Comparison of ENCODE assay signal across 16 cellular contexts in the genomic region with DNA sequence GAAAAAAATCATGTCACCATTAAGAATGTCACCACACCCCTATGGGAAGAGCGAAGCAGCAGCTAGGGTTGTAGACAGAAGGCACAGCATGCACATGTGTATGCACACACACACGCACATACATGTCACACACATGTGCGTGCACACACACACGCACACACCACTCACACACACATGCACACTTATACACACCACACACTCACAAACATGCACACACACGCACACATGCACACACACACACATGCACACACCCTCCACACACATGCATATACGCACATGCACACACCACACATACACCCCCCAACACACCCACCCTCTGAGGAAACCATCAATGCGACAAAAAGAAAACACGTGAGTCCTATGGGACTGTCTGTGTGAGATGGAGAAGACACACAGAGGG.
DNase-seq lines count a peak whose midpoint lies in the region; ATAC-seq and TF ChIP-seq lines count a peak whose summit lies in the region.
"Had no signal": no experiment of that assay in that cellular context is flagged by ENCODE, and none has a peak within 500 bp of the region (broad histone marks: within the 10 kb centered on the region; RNA-seq: fewer than 3 reads in every experiment).

No MANE protein-coding gene starts in this region.

- H3K4me1 Mint-ChIP-seq in H9 (peaks cover 0 to 4% of the 10 kb centered on the region in 2 experiments; a peak in 2 of 4 replicates), WTC11 (peaks cover 3% of the 10 kb centered on the region; the same call in 1 of the 2 replicates)

- H2BK12ac ChIP-seq in H9 (ENCODE audit: insufficient read length, low read depth, low read length) (no peak overlapping the region), neuronal stem cell (ENCODE audit: low read length) (no peak overlapping the region)

- peak overlapping the region in 1 of 3 experiments; percentile 68; a peak in 2 of 7 replicates for H3K27ac Mint-ChIP-seq in H9
- H3K27ac Mint-ChIP-seq in WTC11 = peak overlapping the region; percentile 10; the same call in 1 of the 2 replicates
- H3K27ac Mint-ChIP-seq: CD4-positive, alpha-beta T cell had no signal

- H3K36me3 Mint-ChIP-seq in H9 (ENCODE audit: insufficient read depth in 1 of 3, low read depth in 3 of 3) (no peaks in the 10 kb centered on the region), WTC11 (no peaks in the 10 kb centered on the region)

- peaks cover 3% of the 10 kb centered on the region for H3K23me2 ChIP-seq in H9 (ENCODE audit: insufficient read length, low read depth, low read length, poor library complexity, severe bottlenecking)

- H3K18ac ChIP-seq in H9 (ENCODE audit: insufficient read length, low read depth, low read length) (peak overlapping the region; percentile 38), neuronal stem cell (ENCODE audit: low read length) (no peak overlapping the region)

- TF ChIP-seq CTCF in H9 (conservative IDR thresholded peaks at IDR 0.05) (no peak), WTC11 (IDR thresholded peaks at IDR 0.05) (no peak), brain microvascular endothelial cell (IDR thresholded peaks at IDR 0.05; ENCODE audit: low read depth, low read length, missing control alignments) (no peak)

- CTCF ChIA-PET in WTC11 (lab: Charles Lee) = interaction anchor here (0.9 to 1.3 kb wide), 2 partner anchors 112 to 121 kb away, joined by 3 to 5 read pairs; no protein-coding TSS in a partner anchor

- H3K27me3 Mint-ChIP-seq in H9 (ENCODE audit: low read depth) (peaks cover 15% of the 10 kb centered on the region), WTC11 (ENCODE audit: low read depth) (no peaks in the 10 kb centered on the region)

- H2BK20ac ChIP-seq in H9 (ENCODE audit: low read depth, low read length, poor library complexity, severe bottlenecking) = no peak overlapping the region

- no peak overlapping the region for H3K4me3 Mint-ChIP-seq in H9
- H3K4me3 Mint-ChIP-seq in WTC11 = no peak overlapping the region
- H3K4me3 Mint-ChIP-seq: CD4-positive, alpha-beta T cell had no signal

- in situ Hi-C loops in brain microvascular endothelial cell (cut with HindIII; ENCODE audit: low pct_ligation_motif_present, low sequenced_read_pairs) = no loop called here

- H3T11ph ChIP-seq in H9 (ENCODE audit: low read length) = no peak overlapping the region

- no peak overlapping the region for H3K56ac ChIP-seq in H9 (ENCODE audit: insufficient read length, low read depth, low read length)

- H3K14ac ChIP-seq in H9 (ENCODE audit: insufficient read depth, low read length) (no peak overlapping the region), neuronal stem cell (ENCODE audit: low read length) (no peak overlapping the region)

- no peak for DNase-seq in H9
- no peak for DNase-seq in WTC11 (ENCODE audit: low spot score)
- no peak for DNase-seq in neuronal stem cell (ENCODE audit: low spot score)
- no peak for DNase-seq in UCSD-AML1 (lab: John Stamatoyannopoulos, UW; ENCODE audit: unreplicated experiment)
- DNase-seq in brain microvascular endothelial cell = no peak
- no peak for DNase-seq in NCI-H1930 (lab: John Stamatoyannopoulos, UW)
- DNase-seq: ACHN; Caco-2; CD4-positive, alpha-beta T cell; DMS153; DMS79; GDM1; GM23248 had no signal

- H3K9me3 Mint-ChIP-seq in H9 (no peaks in the 10 kb centered on the region; a peak in 1 of 5 replicates), WTC11 (no peaks in the 10 kb centered on the region)
- H3K9me3 Mint-ChIP-seq: CD4-positive, alpha-beta T cell had no signal

- H3K36me3 ChIP-seq in neuronal stem cell (replicated peaks in 1 of 2; ENCODE audit: control insufficient read depth in 2 of 2, insufficient read depth in 2 of 2, low read length in 2 of 2) (no peaks in the 10 kb centered on the region), brain microvascular endothelial cell (replicated peaks) (no peaks in the 10 kb centered on the region)

- H3K9ac ChIP-seq in H9 (ENCODE audit: extremely low read depth, insufficient read length, low read length) (no peak overlapping the region), neuronal stem cell (ENCODE audit: low read depth, low read length, poor library complexity) (peak overlapping the region; percentile 55)
- H3K9ac ChIP-seq: GM23248, KMS-11 had no signal

- H4K20me1 ChIP-seq in H9 (ENCODE audit: control insufficient read depth, insufficient read depth, insufficient read length) = no peaks in the 10 kb centered on the region

- WGBS in H9 (ENCODE audit: extremely low coverage, insufficient read length, low lambda C conversion rate) = no CpG with 5 or more reads among the region's 8 CpGs
- no CpG with 5 or more reads among the region's 8 CpGs for WGBS in neuronal stem cell (ENCODE audit: extremely low coverage in 2 of 2, insufficient read length in 2 of 2, insufficient replicate concordance in 1 of 2), 2 donors

- H3K23ac ChIP-seq in H9 (ENCODE audit: insufficient read length, low read depth, low read length) (no peak overlapping the region), neuronal stem cell (ENCODE audit: low read depth, low read length, poor library complexity) (no peak overlapping the region)

- H2AFZ ChIP-seq in H9 (ENCODE audit: low read length) (no peak overlapping the region), neuronal stem cell (ENCODE audit: low read length) (no peak overlapping the region)
- H2AFZ ChIP-seq: GM23248 had no signal

- no peaks in the 10 kb centered on the region for H3K4me1 ChIP-seq in H9 (ENCODE audit: insufficient read depth, low read length)
- H3K4me1 ChIP-seq in neuronal stem cell (ENCODE audit: control insufficient read depth in 2 of 2, insufficient read depth in 1 of 2, low read depth in 1 of 2, low read length in 2 of 2) = peaks cover 3% of the 10 kb centered on the region in 2 donors
- H3K4me1 ChIP-seq: Caco-2 had no signal

- H3K27ac ChIP-seq in H9 (ENCODE audit: insufficient read length, low read depth, low read length) = no peak overlapping the region
- H3K27ac ChIP-seq in neuronal stem cell (replicated peaks; ENCODE audit: low read length) = no peak overlapping the region
- H3K27ac ChIP-seq in brain microvascular endothelial cell = no peak overlapping the region
- H3K27ac ChIP-seq: C4-2B, GM23248, KMS-11 had no signal

- H2BK5ac ChIP-seq in H9 (ENCODE audit: insufficient read length, low read length) = no peak overlapping the region
- no peak overlapping the region for H2BK5ac ChIP-seq in neuronal stem cell (ENCODE audit: low read length)

- H3K9me3 ChIP-seq in H9 (ENCODE audit: control insufficient read depth, low read depth, low read length) (no peaks in the 10 kb centered on the region), neuronal stem cell (replicated peaks in 1 of 2; ENCODE audit: control insufficient read depth in 2 of 2, insufficient read depth in 1 of 2, low read depth in 1 of 2, low read length in 2 of 2) (no peaks in the 10 kb centered on the region)
- H3K9me3 ChIP-seq: Caco-2 had no signal

- POLR2A ChIA-PET in WTC11 (lab: Charles Lee) = no interaction called here

- H2BK15ac ChIP-seq in H9 (ENCODE audit: low read depth, low read length) (no peak overlapping the region), neuronal stem cell (ENCODE audit: low read length) (no peak overlapping the region)

- H4K8ac ChIP-seq in H9 (replicated peaks; ENCODE audit: insufficient read length, low read depth, low read length) = peak overlapping the region; percentile 74
- no peak overlapping the region for H4K8ac ChIP-seq in neuronal stem cell (ENCODE audit: low read depth, low read length)

- no peak overlapping the region for H4K91ac ChIP-seq in H9 (ENCODE audit: insufficient read length, low read depth, low read length)
- H4K91ac ChIP-seq in neuronal stem cell (ENCODE audit: low read depth, low read length, poor library complexity) = no peak overlapping the region

- H3K79me2 ChIP-seq in H9 (ENCODE audit: insufficient read depth, low read length) = no peaks in the 10 kb centered on the region

- H3K79me1 ChIP-seq in H9 (ENCODE audit: insufficient read depth, low read depth, low read length, poor library complexity, severe bottlenecking) = no peaks in the 10 kb centered on the region
- no peaks in the 10 kb centered on the region for H3K79me1 ChIP-seq in neuronal stem cell (ENCODE audit: low read depth, low read length)

- H3K4ac ChIP-seq in H9 (ENCODE audit: low read depth, low read length) (no peak overlapping the region), neuronal stem cell (ENCODE audit: low read length) (no peak overlapping the region)

- peak overlapping the region; percentile 67 for H4K5ac ChIP-seq in H9 (ENCODE audit: insufficient read length, low read depth, low read length)

- no peaks in the 10 kb centered on the region for H3K27me3 ChIP-seq in H9 (ENCODE audit: insufficient read depth, low read length)
- H3K27me3 ChIP-seq in neuronal stem cell (ENCODE audit: control insufficient read depth in 3 of 3, insufficient read depth in 3 of 3, low read depth in 1 of 3, low read length in 3 of 3) = peaks cover 0 to 22% (median 0%) of the 10 kb centered on the region in 3 experiments
- H3K27me3 ChIP-seq in brain microvascular endothelial cell (replicated peaks) = no peaks in the 10 kb centered on the region

- H2AK5ac ChIP-seq in H9 (ENCODE audit: insufficient read length, low read length) (no peak overlapping the region), neuronal stem cell (ENCODE audit: low read depth, low read length) (no peak overlapping the region)

- H3K4me2 ChIP-seq in H9 (ENCODE audit: insufficient read depth, insufficient read length, low read length) (no peak overlapping the region), neuronal stem cell (ENCODE audit: insufficient read depth, low read length, poor library complexity, severe bottlenecking) (no peak overlapping the region)
- H3K4me2 ChIP-seq: KMS-11 had no signal

- H3K4me3 ChIP-seq in neuronal stem cell (ENCODE audit: low read length in 2 of 2) = peak overlapping the region in 1 of 2 donors; percentile 56
- H3K4me3 ChIP-seq in brain microvascular endothelial cell (ENCODE audit: low read depth, low read length) = no peak overlapping the region
- H3K4me3 ChIP-seq: GM23248 had no signal

- ATAC-seq in WTC11 = no peak
- ATAC-seq: HCT116 had no signal

- H2BK120ac ChIP-seq in H9 (ENCODE audit: low read depth, low read length, poor library complexity, severe bottlenecking) = no peak overlapping the region
- H2BK120ac ChIP-seq in neuronal stem cell (ENCODE audit: low read depth, low read length) = no peak overlapping the region
